ENCODE assay signal across 9 cellular contexts in the genomic region with DNA sequence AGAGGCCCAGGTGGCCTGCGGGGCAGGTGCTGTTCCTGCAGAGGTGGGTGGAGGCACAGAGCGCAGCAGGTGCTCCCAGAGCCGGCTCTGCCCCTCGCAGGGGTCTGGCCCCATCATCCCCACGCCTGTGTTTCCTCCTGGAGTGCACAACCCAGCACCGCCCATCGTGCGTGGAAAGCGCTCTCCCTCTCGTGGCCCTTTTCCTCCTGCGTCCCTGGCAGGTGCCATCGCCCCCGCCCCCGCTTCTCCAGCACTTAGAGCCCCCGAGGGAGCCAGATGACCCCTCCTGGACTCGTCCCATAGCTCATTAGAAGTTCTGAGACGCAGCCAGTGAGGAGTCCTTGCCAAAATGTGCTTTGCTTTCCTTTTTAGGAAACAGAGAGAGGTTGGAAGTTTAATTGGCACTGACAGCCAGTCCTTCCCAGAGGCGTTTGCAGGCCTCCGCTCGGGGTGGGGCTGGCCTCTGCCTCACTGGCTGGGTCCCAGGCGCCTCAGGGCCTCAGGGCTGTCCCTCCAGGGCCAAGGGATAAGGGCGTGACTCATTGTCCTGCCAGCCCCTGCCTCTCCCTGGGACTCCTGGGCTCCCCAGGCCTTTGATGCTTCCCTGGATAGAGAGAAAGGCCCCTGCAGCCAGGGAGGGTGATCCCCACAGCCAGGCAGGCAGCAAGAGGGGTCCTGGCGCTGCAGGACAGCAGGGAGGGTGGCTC. TPM values are rescaled to one million over a fixed set of nuclear protein-coding genes. Genes with fewer than 3 reads are reported as not detected.
A peak's percentile ranks its signal among the peaks of the same experiment; 100 is the strongest.
DNase-seq lines count a peak whose midpoint lies in the region; ATAC-seq, FAIRE-seq and TF ChIP-seq lines count a peak whose summit lies in the region.
"Had no signal": no experiment of that assay in that cellular context is flagged by ENCODE, and none has a peak within 500 bp of the region (broad histone marks: within the 10 kb centered on the region; RNA-seq: fewer than 3 reads in every experiment).

No MANE protein-coding gene starts in this region.

- POLR2A ChIA-PET in A673 (lab: Charles Lee; ENCODE audit: low non-redundant PET) = no interaction called here

- no peak overlapping the region for H3K4me3 ChIP-seq in AG10803 (ENCODE audit: low read length)
- no peak overlapping the region for H3K4me3 ChIP-seq in Peyer's patch
- no peak overlapping the region for H3K4me3 ChIP-seq in osteoblast (ENCODE audit: insufficient read depth, low read length)
- no peak overlapping the region for H3K4me3 ChIP-seq in A673 (ENCODE audit: low read depth, low read length, poor library complexity, severe bottlenecking)

- no TSS peak for BruUV-seq in A673 (replicated peaks; lab: Mats Ljungman, UMichigan)

- H3K4me2 ChIP-seq in osteoblast (ENCODE audit: insufficient read depth, low read length) = no peak overlapping the region

- TF ChIP-seq CTCF in AG10803 (conservative IDR thresholded peaks at IDR 0.05; ENCODE audit: low read length) (no peak), Peyer's patch (IDR thresholded peaks at IDR 0.05) (no peak), osteoblast (IDR thresholded peaks at IDR 0.05; ENCODE audit: extremely low read depth, low read depth, low read length) (no peak), A673 (conservative IDR thresholded peaks at IDR 0.05; ENCODE audit: low read depth, low read length) (no peak)

- H3K36me3 ChIP-seq in Peyer's patch (peaks cover 0 to 6% (median 0%) of the 10 kb centered on the region in 3 donors), osteoblast (ENCODE audit: insufficient read depth, low read length) (peaks cover 2% of the 10 kb centered on the region), A673 (ENCODE audit: insufficient read depth, low read length, poor library complexity, severe bottlenecking) (no peaks in the 10 kb centered on the region)

- H4K20me1 ChIP-seq in osteoblast (ENCODE audit: insufficient read depth, low read length) = no peaks in the 10 kb centered on the region

- H3K4me1 ChIP-seq in Peyer's patch = peaks cover 0 to 19% (median 0%) of the 10 kb centered on the region in 4 donors
- H3K4me1 ChIP-seq in osteoblast (ENCODE audit: insufficient read depth, low read length) = no peaks in the 10 kb centered on the region
- no peaks in the 10 kb centered on the region for H3K4me1 ChIP-seq in A673 (ENCODE audit: insufficient read depth, low read length, poor library complexity, severe bottlenecking)

- H2AFZ ChIP-seq in osteoblast (ENCODE audit: low read length) = no peak overlapping the region

- peak; percentile 88 for DNase-seq in AG10803 (ENCODE audit: low read depth)
- DNase-seq in Peyer's patch = no peak
- peak; percentile 44 to 66 for DNase-seq in frontal cortex (ENCODE audit: low spot score in 2 of 2)
- DNase-seq in osteoblast (ENCODE audit: insufficient read length, low spot score, missing footprints) = peak; percentile 96
- DNase-seq in stimulated activated CD8-positive, alpha-beta memory T cell treated with anti-CD3 and anti-CD28 coated beads, Interleukin-4, amount 100 ng/mL, for 48 hours = no peak
- DNase-seq in A673 (ENCODE audit: low spot score) = no peak

- CTCF ChIA-PET in A673 (lab: Charles Lee) = interaction anchor here (0.6 kb wide), 1 partner anchor 455 kb away, joined by 3 read pairs; no protein-coding TSS in a partner anchor

- FAIRE-seq in frontal cortex (lab: Jason Lieb, UNC) = no peak
- FAIRE-seq: colon had no signal

- intact Hi-C loops in A673 (cut with micrococcal nuclease; ENCODE audit: unreplicated experiment) = no loop called here

- no peaks in the 10 kb centered on the region for H3K9me3 ChIP-seq in Peyer's patch
- no peaks in the 10 kb centered on the region for H3K9me3 ChIP-seq in osteoblast (ENCODE audit: low read depth, low read length)
- no peaks in the 10 kb centered on the region for H3K9me3 ChIP-seq in A673 (ENCODE audit: low read depth, low read length, poor library complexity, severe bottlenecking)

- no peaks in the 10 kb centered on the region for H3K79me2 ChIP-seq in osteoblast (ENCODE audit: insufficient read depth, low read length)

- no peak for TF ChIP-seq POLR2A in Peyer's patch (IDR thresholded peaks at IDR 0.05)

- H3K27me3 ChIP-seq in Peyer's patch (no peaks in the 10 kb centered on the region), osteoblast (ENCODE audit: insufficient read depth, low read length) (no peaks in the 10 kb centered on the region), A673 (replicated peaks; ENCODE audit: insufficient read depth, low read depth, low read length, poor library complexity) (no peaks in the 10 kb centered on the region)

- ATAC-seq in HG03025 (IDR thresholded peaks at IDR 0.05; ENCODE audit: low FRiP score, unreplicated experiment) = no peak
- no peak for ATAC-seq in HG03342 (IDR thresholded peaks at IDR 0.05; ENCODE audit: unreplicated experiment)

- H3K27ac ChIP-seq in Peyer's patch = peak overlapping the region in 3 of 4 donors; percentile 41 to 82 (median 42)
- no peak overlapping the region for H3K27ac ChIP-seq in osteoblast (ENCODE audit: low read depth, low read length)
- no peak overlapping the region for H3K27ac ChIP-seq in A673 (ENCODE audit: low read depth, low read length, poor library complexity, severe bottlenecking)

RNA-seq across cellular contexts. Expression of a gene that starts 32.2 kb away (rescaled TPM):
- total RNA-seq in Peyer's patch = 10 to 100 TPM; 29.9 to 57.8 (median 37.1) TPM
- total RNA-seq in frontal cortex = 10.2 TPM
- 21.4 and 21.8 TPM in 2 replicates for total RNA-seq in osteoblast
- total RNA-seq in A673 (2021) = 18.7 and 21.3 TPM in 2 replicates

Comparison
In these comparisons a context has a peak if more than half of its experiments do, and no peak if none do; other contexts are left out.
1. DNase-seq: peak in AG10803 (single experiment), frontal cortex (2 of 2) and osteoblast (single experiment); none in Peyer's patch (0 of 3), stimulated activated CD8-positive, alpha-beta memory T cell treated with anti-CD3 and anti-CD28 coated beads, Interleukin-4, amount 100 ng/mL, for 48 hours (single experiment) and A673 (single experiment).
2. H3K27ac ChIP-seq: peak in Peyer's patch (3 of 4); none in osteoblast (single experiment) and A673 (single experiment).